Comparison of ENCODE assay signal across 26 cellular contexts in the genomic region with DNA sequence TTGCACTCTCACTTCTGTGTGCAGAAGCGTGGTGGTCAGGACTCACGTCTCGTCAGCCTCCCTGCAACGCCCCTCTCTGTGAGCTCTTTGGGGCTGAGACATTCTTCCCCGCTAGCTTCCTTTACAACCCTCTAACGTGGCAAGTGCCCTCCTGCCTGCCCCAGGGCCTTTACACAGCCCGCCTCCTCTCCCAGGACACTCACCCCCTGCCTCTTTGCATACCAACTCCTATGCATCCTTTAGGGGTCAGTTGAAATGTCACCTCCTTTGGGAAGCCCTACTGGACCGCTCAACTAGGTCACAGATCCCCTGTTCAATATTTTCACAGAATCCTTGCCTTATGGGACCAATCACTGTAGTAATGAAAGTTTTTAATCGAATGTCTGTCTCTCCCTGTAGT.
"Had no signal": no experiment of that assay in that cellular context is flagged by ENCODE, and none has a peak within 500 bp of the region (broad histone marks: within the 10 kb centered on the region; RNA-seq: fewer than 3 reads in every experiment).

No MANE protein-coding gene starts in this region.

- H3K27me3 ChIP-seq: adrenal gland, colonic mucosa, gastrocnemius medialis, left lung, pancreas, tibial nerve, uterus had no signal

- H3K9me3 Mint-ChIP-seq: activated T-cell treated with anti-CD3 and anti-CD28 coated beads, Interleukin-2, amount 50 U/mL, for 4 hours; activated T-helper 2 cell treated with anti-CD3 and anti-CD28 coated beads, Interferon-gamma antibody, Interleukin-2, Interleukin-4, amounts not matched to agents 10 μg/mL and 5 μg/mL and 100 μg/mL, durations not matched to agents 14 hours and 24 hours and 36 hours; endodermal cell; natural killer cell; WTC11 had no signal

- H3K9me3 ChIP-seq: adrenal gland, colonic mucosa, esophagus squamous epithelium, gastrocnemius medialis, left lung, pancreas, stomach, suprapubic skin, tibial nerve, uterus had no signal

- H3K36me3 Mint-ChIP-seq: activated naive CD8-positive, alpha-beta T cell; natural killer cell; WTC11 had no signal

- FAIRE-seq: bronchial epithelial cell, pancreas had no signal

- ATAC-seq: activated T-cell treated with anti-CD3 and anti-CD28 coated beads, Interleukin-2, amount 50 U/mL, for 4 hours; gastrocnemius medialis; left lung; natural killer cell; pancreas; right cardiac atrium; WTC11 had no signal

- H3K4me3 Mint-ChIP-seq: activated naive CD8-positive, alpha-beta T cell; activated T-cell treated with anti-CD3 and anti-CD28 coated beads, Interleukin-2, amount 50 U/mL, for 4 hours; endodermal cell; natural killer cell; WTC11 had no signal

- H3K4me3 ChIP-seq: adrenal gland, colonic mucosa, esophagus squamous epithelium, gastrocnemius medialis, left lung, lung, pancreas, stomach, suprapubic skin, tibial nerve, uterus had no signal

- H3K27ac Mint-ChIP-seq: activated naive CD8-positive, alpha-beta T cell; activated T-helper 2 cell treated with anti-CD3 and anti-CD28 coated beads, Interferon-gamma antibody, Interleukin-2, Interleukin-4, amounts not matched to agents 10 μg/mL and 5 μg/mL and 100 μg/mL, durations not matched to agents 14 hours and 24 hours and 36 hours; endodermal cell; natural killer cell; WTC11 had no signal

- H3K4me1 ChIP-seq: adrenal gland, colonic mucosa, esophagus squamous epithelium, gastrocnemius medialis, left lung, pancreas, stomach, uterus had no signal

- H3K27me3 Mint-ChIP-seq: activated naive CD8-positive, alpha-beta T cell had no signal

- H3K4me1 Mint-ChIP-seq: natural killer cell had no signal

- H3K27ac ChIP-seq: adrenal gland, colonic mucosa, esophagus squamous epithelium, gastrocnemius medialis, left lung, pancreas, stomach, suprapubic skin, tibial nerve, uterus had no signal

- H3K36me3 ChIP-seq: adrenal gland, colonic mucosa, esophagus squamous epithelium, gastrocnemius medialis, left lung, pancreas, stomach, suprapubic skin, tibial nerve, uterus had no signal

- DNase-seq: activated CD4-positive, alpha-beta T cell treated with anti-CD3 and anti-CD28 coated beads, Interleukin-2, amount 50 U/mL, for 48 hours; activated CD8-positive, alpha-beta memory T cell treated with anti-CD3 and anti-CD28 coated beads, Interleukin-2, amount 50 U/mL, for 48 hours; activated naive CD4-positive, alpha-beta T cell; activated T-cell treated with anti-CD3 and anti-CD28 coated beads, Interleukin-2, amount 50 U/mL, for 4 hours; adrenal gland; colonic mucosa; endodermal cell; esophagus squamous epithelium; gastrocnemius medialis; hippocampal formation; kidney glomerular epithelial cell; natural killer cell; pancreas; stimulated activated CD4-positive, alpha-beta T cell treated with anti-CD3 and anti-CD28 coated beads, Interleukin-12 subunit alpha, Interleukin-12 subunit beta, amount 100 ng/mL, for 4 hours; stomach; T1000; uterus had no signal
